In the genomic region with DNA sequence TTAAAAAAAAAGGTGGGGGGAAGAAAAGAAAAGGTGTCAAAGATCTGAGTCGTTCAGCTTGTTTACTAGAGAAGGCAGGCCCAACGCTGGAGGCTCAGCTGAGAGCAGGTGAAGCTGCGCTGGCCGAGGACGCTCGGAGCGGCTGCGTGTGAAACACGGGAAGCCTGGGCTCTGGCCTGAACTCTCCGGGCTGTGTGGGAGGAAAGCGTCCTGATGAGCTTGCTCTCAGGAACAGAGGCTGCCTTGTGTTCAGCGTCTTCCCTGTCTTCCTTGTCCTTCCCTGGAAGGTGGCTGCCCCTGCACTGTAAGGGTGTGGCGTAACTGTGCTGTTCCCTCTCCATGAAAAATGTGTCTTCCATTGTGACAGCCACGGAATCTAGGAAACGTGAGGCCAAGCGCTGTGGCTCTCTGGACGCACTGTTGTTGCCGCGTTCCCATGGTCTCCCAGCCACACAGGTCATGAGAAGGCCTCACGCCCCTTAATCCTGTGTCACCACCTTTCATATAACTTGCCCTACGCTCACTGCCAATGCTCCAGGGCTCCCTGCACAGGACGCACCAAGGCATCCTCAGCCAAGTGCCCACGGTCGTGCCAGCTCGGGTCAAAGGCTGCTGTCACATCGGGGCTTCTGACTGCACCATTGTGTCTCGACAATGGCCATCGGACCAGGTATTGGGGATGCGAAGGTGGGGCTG, we compare ENCODE assay signal across 15 cellular contexts. TPM values are rescaled to one million over a fixed set of nuclear protein-coding genes. Genes with fewer than 3 reads are reported as not detected.
DNase-seq lines count a peak whose midpoint lies in the region; ATAC-seq and TF ChIP-seq lines count a peak whose summit lies in the region.
"Had no signal": no experiment of that assay in that cellular context is flagged by ENCODE, and none has a peak within 500 bp of the region (broad histone marks: within the 10 kb centered on the region; RNA-seq: fewer than 3 reads in every experiment).

No MANE protein-coding gene starts in this region.

- H3K9me3 ChIP-seq in breast epithelium (no peaks in the 10 kb centered on the region), sigmoid colon (no peaks in the 10 kb centered on the region)

- H3K27ac ChIP-seq in breast epithelium = peak overlapping the region; percentile 60 to 68
- no peak overlapping the region for H3K27ac ChIP-seq in sigmoid colon
- H3K27ac ChIP-seq in mesendoderm (ENCODE audit: low read depth, low read length) = no peak overlapping the region
- H3K27ac ChIP-seq: PC-9 had no signal

- H3K79me2 ChIP-seq in mesendoderm (ENCODE audit: control insufficient read depth, insufficient read depth, low read length) = no peaks in the 10 kb centered on the region

- no peaks in the 10 kb centered on the region for H3K9me3 Mint-ChIP-seq in MCF 10A (ENCODE audit: unreplicated experiment)
- H3K9me3 Mint-ChIP-seq: IgD-negative memory B cell had no signal

- no peak overlapping the region for H2BK5ac ChIP-seq in mesendoderm (ENCODE audit: low read length)

- peaks cover 4% of the 10 kb centered on the region for H3K36me3 Mint-ChIP-seq in MCF 10A (ENCODE audit: insufficient read depth, unreplicated experiment)

- H4K5ac ChIP-seq in mesendoderm (ENCODE audit: low read length) = no peak overlapping the region

- BruUV-seq in MCF 10A (replicated peaks; lab: Mats Ljungman, UMichigan) = no TSS peak

- CTCF ChIA-PET in MCF 10A (lab: Yijun Ruan, JAX) = no interaction called here

- 94 to 95% methylated on average over 29 of the region's 29 CpGs for WGBS in sigmoid colon, 2 donors
- WGBS in mesendoderm (ENCODE audit: extremely low coverage, insufficient coverage, low lambda C conversion rate) = no CpG with 5 or more reads among the region's 29 CpGs

- no peaks in the 10 kb centered on the region for H3K36me3 ChIP-seq in breast epithelium
- peaks cover 0 to 10% (median 0%) of the 10 kb centered on the region in 4 donors for H3K36me3 ChIP-seq in sigmoid colon
- no peaks in the 10 kb centered on the region for H3K36me3 ChIP-seq in mesendoderm (ENCODE audit: control insufficient read depth, insufficient read depth, low read length)

- TF ChIP-seq CTCF in breast epithelium (IDR thresholded peaks at IDR 0.05) (no peak), MCF 10A (IDR thresholded peaks at IDR 0.05; ENCODE audit: unreplicated experiment) (no peak), sigmoid colon (IDR thresholded peaks at IDR 0.05) (no peak)

- intact Hi-C loops in breast epithelium (cut with DNase I; ENCODE audit: low total_unique reads) = no loop called here
- intact Hi-C loops in MCF 10A (cut with micrococcal nuclease) = no loop called here
- intact Hi-C loops in sigmoid colon (cut with DNase I) = no loop called here

- no peak for ATAC-seq in HG02884 (IDR thresholded peaks at IDR 0.05; ENCODE audit: unreplicated experiment)

- H3K4me3 Mint-ChIP-seq in MCF 10A (ENCODE audit: unreplicated experiment) = no peak overlapping the region
- H3K4me3 Mint-ChIP-seq: IgD-negative memory B cell had no signal

- peaks cover 6% of the 10 kb centered on the region for H3K4me1 Mint-ChIP-seq in MCF 10A (ENCODE audit: insufficient read depth, unreplicated experiment)
- H3K4me1 Mint-ChIP-seq: IgD-negative memory B cell had no signal

- H3K56ac ChIP-seq in mesendoderm (ENCODE audit: low read length) = no peak overlapping the region

- no peak overlapping the region for H2BK15ac ChIP-seq in mesendoderm (replicated peaks; ENCODE audit: low read depth)

- H3K4me3 ChIP-seq in breast epithelium (no peak overlapping the region), sigmoid colon (no peak overlapping the region), mesendoderm (ENCODE audit: low read length) (no peak overlapping the region)
- H3K4me3 ChIP-seq: PC-9 had no signal

- H3K79me1 ChIP-seq in mesendoderm (ENCODE audit: low read length) = no peaks in the 10 kb centered on the region

- in situ Hi-C loops in SK-MEL-5 (cut with HindIII; ENCODE audit: low pct_unique_long_range_greater_than_20kb, low sequenced_read_pairs) = loop anchor here (25.0 kb wide), 1 partner anchor 126 kb away; a partner anchor contains a TSS

- H3K4me1 ChIP-seq in breast epithelium = no peaks in the 10 kb centered on the region
- no peaks in the 10 kb centered on the region for H3K4me1 ChIP-seq in sigmoid colon
- no peaks in the 10 kb centered on the region for H3K4me1 ChIP-seq in mesendoderm (ENCODE audit: control insufficient read depth, low read depth, low read length)

- H3K27me3 ChIP-seq in breast epithelium = no peaks in the 10 kb centered on the region
- no peaks in the 10 kb centered on the region for H3K27me3 ChIP-seq in sigmoid colon
- no peaks in the 10 kb centered on the region for H3K27me3 ChIP-seq in mesendoderm (ENCODE audit: insufficient read depth, low read length, poor library complexity)

- TF ChIP-seq POLR2A in breast epithelium (IDR thresholded peaks at IDR 0.05) (no peak), sigmoid colon (IDR thresholded peaks at IDR 0.05) (no peak)

- no peak overlapping the region for H3K4me2 ChIP-seq in mesendoderm (ENCODE audit: low read length)
- H3K4me2 ChIP-seq: PC-9 had no signal

- no peak overlapping the region for H3K27ac Mint-ChIP-seq in MCF 10A (ENCODE audit: low read depth, unreplicated experiment)
- H3K27ac Mint-ChIP-seq: IgD-negative memory B cell had no signal

- DNase-seq in breast epithelium (ENCODE audit: low spot score in 2 of 2) (peak; percentile 48 to 69), MCF 10A (ENCODE audit: unreplicated experiment) (no peak), SK-MEL-5 (ENCODE audit: low read depth, low spot score) (peak; percentile 9), left kidney (ENCODE audit: low read depth, low spot score) (peak; percentile 70), sigmoid colon (peak; percentile 48), mesendoderm (no peak), NCI-H2196 (lab: John Stamatoyannopoulos, UW; ENCODE audit: unreplicated experiment) (no peak)
- DNase-seq: C1 segment of cervical spinal cord, H7, NCI-H146, NCI-H345, NCI-H774, PC-9 had no signal

- no peak overlapping the region for H3K9ac ChIP-seq in mesendoderm (ENCODE audit: low read length)

- TF ChIP-seq EP300 in sigmoid colon (IDR thresholded peaks at IDR 0.05) = no peak

- H3K27me3 Mint-ChIP-seq in MCF 10A (ENCODE audit: insufficient read depth, unreplicated experiment) = no peaks in the 10 kb centered on the region
- H3K27me3 Mint-ChIP-seq: IgD-negative memory B cell had no signal

- no peak overlapping the region for H3K4ac ChIP-seq in mesendoderm (ENCODE audit: low read depth, low read length)

- H3K18ac ChIP-seq in mesendoderm (ENCODE audit: low read length) = no peak overlapping the region

- POLR2A ChIA-PET in MCF 10A (lab: Yijun Ruan, JAX) = interaction anchor here (2.8 kb wide), 1 partner anchor 10 kb away, joined by 15 read pairs; no protein-coding TSS in a partner anchor

- no peak overlapping the region for H3K23ac ChIP-seq in mesendoderm (ENCODE audit: low read length)

- no peak overlapping the region for H2BK120ac ChIP-seq in mesendoderm (ENCODE audit: low read depth, low read length)

- no peak overlapping the region for H2AK5ac ChIP-seq in mesendoderm (ENCODE audit: low read length)

- no peak overlapping the region for H4K8ac ChIP-seq in mesendoderm (ENCODE audit: low read depth, low read length)

RNA-seq across cellular contexts. Expression of a gene that starts 15.8 kb away (rescaled TPM):
- total RNA-seq in breast epithelium (10 to 100 TPM; 15.1 to 35.7 (median 25.9) TPM), MCF 10A (2022) (6.0 and 7.9 TPM in 2 replicates), sigmoid colon (10 to 100 TPM; 11.0 to 16.4 (median 13.9) TPM)
- total RNA-seq in SK-MEL-5 (2014; rRNA removed; shearing (Covaris generic)) = 0.24 and 0.79 TPM in 2 replicates
- polyA plus RNA-seq in SK-MEL-5 (2015; cell fraction: cytosol; rRNA removed) = 0.96 and 3.6 TPM in 2 replicates
- polyA plus RNA-seq in SK-MEL-5 (2015; cell fraction: nucleus; rRNA removed) = 0.56 and 3.2 TPM in 2 replicates
- 10 to 100 TPM in 2 of 3 donors, 1 to 10 TPM in 1; 5.5 to 23.7 (median 16.8) TPM for polyA plus RNA-seq in sigmoid colon
- polyA plus RNA-seq in mesendoderm (2013, experiment 1 of 2) = 2.3 TPM
- polyA plus RNA-seq in mesendoderm (2013, experiment 2 of 2) = 2.0 TPM

Comparison
In these comparisons a context has a peak if more than half of its experiments do, and no peak if none do; other contexts are left out.
1. DNase-seq: peak in breast epithelium (2 of 2), SK-MEL-5 (single experiment), left kidney (single experiment) and sigmoid colon (single experiment); none in MCF 10A (single experiment), mesendoderm (single experiment) and NCI-H2196 (single experiment).
2. H3K27ac ChIP-seq: peak in breast epithelium (2 of 2); none in sigmoid colon (0 of 4) and mesendoderm (single experiment).